ENCODE assay signal across 8 cellular contexts in the genomic region with DNA sequence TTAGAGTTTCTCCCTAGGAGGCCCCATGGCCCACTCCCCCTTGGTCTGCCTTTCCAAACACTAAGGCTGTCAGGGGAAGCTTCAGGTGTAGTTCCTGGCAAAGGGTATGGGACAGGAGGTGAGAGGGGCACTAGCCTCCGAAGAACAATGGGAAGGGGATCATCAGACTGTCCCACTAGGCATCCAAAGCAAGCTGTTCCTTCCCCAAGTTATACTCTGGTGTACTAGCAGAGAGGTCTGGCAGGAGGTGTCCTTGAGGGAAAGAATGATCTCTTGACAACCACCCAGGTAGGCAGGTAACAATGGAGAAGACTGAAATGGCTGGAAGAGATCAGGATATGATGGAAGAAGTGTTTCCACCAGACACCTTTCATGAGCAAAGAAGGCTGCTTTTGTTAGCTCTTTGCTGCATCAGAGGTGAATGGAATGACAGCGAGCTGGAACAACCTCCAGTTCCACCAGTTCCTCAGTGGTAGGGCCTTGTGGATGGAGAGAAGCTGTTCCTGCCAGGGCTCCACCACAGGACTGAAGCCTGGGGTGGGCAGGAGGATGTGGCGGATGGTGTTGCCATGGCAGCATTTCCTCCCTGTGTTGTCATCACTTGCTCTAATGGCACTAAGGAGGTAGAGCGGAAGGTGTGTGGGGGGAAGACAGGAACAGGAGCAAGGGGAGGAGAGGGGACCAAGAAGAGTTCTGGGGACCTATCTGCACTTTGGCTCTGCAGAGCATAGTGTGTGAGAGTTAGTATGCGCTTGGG. TPM values are rescaled to one million over a fixed set of nuclear protein-coding genes. Genes with fewer than 3 reads are reported as not detected.
DNase-seq lines count a peak whose midpoint lies in the region; ATAC-seq and TF ChIP-seq lines count a peak whose summit lies in the region.

No MANE protein-coding gene starts in this region.

- TF ChIP-seq EP300 in SK-N-SH (IDR thresholded peaks at IDR 0.05; ENCODE audit: borderline replicate concordance in 1 of 2, low read depth in 1 of 2, low read length in 1 of 2): no peak

- H3K4me2 ChIP-seq in GM23338 (no peak overlapping the region), SK-N-SH (no peak overlapping the region)

- POLR2A ChIA-PET in SK-N-SH (lab: Yijun Ruan, JAX): no interaction called here

- H4K20me1 ChIP-seq in GM23338 (replicated peaks; ENCODE audit: insufficient read depth) (no peaks in the 10 kb centered on the region), SK-N-SH (ENCODE audit: insufficient read depth) (no peaks in the 10 kb centered on the region)

- no peaks in the 10 kb centered on the region for H3K36me3 Mint-ChIP-seq in T-helper 17 cell (ENCODE audit: low read depth)
- H3K36me3 Mint-ChIP-seq in GM23338 (ENCODE audit: low read depth): peaks cover 2% of the 10 kb centered on the region; the same call in 2 of the 3 replicates

- no peak for TF ChIP-seq CTCF in GM23338 (conservative IDR thresholded peaks at IDR 0.05; ENCODE audit: low read depth in 2 of 2)
- no peak for TF ChIP-seq CTCF in SK-N-SH (IDR thresholded peaks at IDR 0.05)

- H3K27ac ChIP-seq in GM23338 (ENCODE audit: low read depth) (no peak overlapping the region), SK-N-SH (ENCODE audit: low read depth in 2 of 2, low read length in 1 of 2) (no peak overlapping the region)

- H3K9me3 Mint-ChIP-seq in GM23338: peaks cover 2% of the 10 kb centered on the region

- peak; percentile 60 for ATAC-seq in GM18907 (IDR thresholded peaks at IDR 0.05; ENCODE audit: unreplicated experiment)
- peak; percentile 44 for ATAC-seq in HG02938 (IDR thresholded peaks at IDR 0.05; ENCODE audit: unreplicated experiment)
- ATAC-seq in T-helper 17 cell: peak; percentile 70
- no peak for ATAC-seq in GM23338

- CTCF ChIA-PET in SK-N-SH (lab: Yijun Ruan, JAX): interaction anchor here (1.0 to 2.2 kb wide), 4 partner anchors 15 to 157 kb away, joined by 3 to 7 read pairs (median 5); partner anchors contain the start of gene B4GALNT1

- H3K36me3 ChIP-seq in GM23338 (ENCODE audit: insufficient read depth) (no peaks in the 10 kb centered on the region), SK-N-SH (replicated peaks in 1 of 2; ENCODE audit: control insufficient read depth in 1 of 2, insufficient read depth in 2 of 2, low read length in 1 of 2) (no peaks in the 10 kb centered on the region)

- H3K27me3 Mint-ChIP-seq in T-helper 17 cell (no peaks in the 10 kb centered on the region), GM23338 (ENCODE audit: insufficient read depth, low read depth, poor library complexity) (peaks cover 71% of the 10 kb centered on the region)

- H3K79me2 ChIP-seq in GM23338 (replicated peaks; ENCODE audit: insufficient read depth) (no peaks in the 10 kb centered on the region), SK-N-SH (ENCODE audit: insufficient read depth) (no peaks in the 10 kb centered on the region; the same call in 1 of the 2 replicates)

- H2AFZ ChIP-seq in GM23338: no peak overlapping the region
- H2AFZ ChIP-seq in SK-N-SH (ENCODE audit: low read depth): no peak overlapping the region

- no peak overlapping the region for H3K4me3 ChIP-seq in GM23338
- no peak overlapping the region for H3K4me3 ChIP-seq in SK-N-SH (ENCODE audit: low read depth in 2 of 2, low read length in 1 of 2)

- H3K4me1 Mint-ChIP-seq in T-helper 17 cell (peaks cover 53% of the 10 kb centered on the region), GM23338 (peaks cover 30% of the 10 kb centered on the region)

- H3K4me3 Mint-ChIP-seq in T-helper 17 cell (peak overlapping the region; percentile 98), GM23338 (no peak overlapping the region; the same call in 2 of the 3 replicates)

- H3K27ac Mint-ChIP-seq in T-helper 17 cell (peak overlapping the region; percentile 96), GM23338 (no peak overlapping the region)

- DNase-seq in T-helper 17 cell (peak; percentile 52 to 72 (median 61)), GM23338 (ENCODE audit: low spot score) (no peak), foreskin melanocyte (no peak), SK-N-SH (no peak)
- DNase-seq in central memory CD4-positive, alpha-beta T cell: peak; percentile 92
- DNase-seq in stimulated activated CD4-positive, alpha-beta T cell treated with anti-CD3 and anti-CD28 coated beads, TNF-alpha, amount 100 ng/mL, for 1 hour (ENCODE audit: low read depth in 3 of 3, low spot score in 1 of 3): peak in 2 of 3 donors; percentile 33 to 50

- TF ChIP-seq RAD21 in SK-N-SH (IDR thresholded peaks at IDR 0.05; ENCODE audit: low read length): no peak

- H3F3A ChIP-seq in GM23338 (replicated peaks; ENCODE audit: low read depth) (peaks cover 16% of the 10 kb centered on the region), SK-N-SH (replicated peaks; ENCODE audit: insufficient read depth) (peaks cover 16% of the 10 kb centered on the region)

- H3K9ac ChIP-seq in SK-N-SH: no peak overlapping the region

- H3K9me3 ChIP-seq in T-helper 17 cell (ENCODE audit: control insufficient read depth, low read length, poor library complexity, severe bottlenecking) (no peaks in the 10 kb centered on the region), SK-N-SH (no peaks in the 10 kb centered on the region)

- H3K27me3 ChIP-seq in GM23338 (ENCODE audit: insufficient read depth) (peaks cover 81% of the 10 kb centered on the region), SK-N-SH (ENCODE audit: insufficient read depth) (no peaks in the 10 kb centered on the region)

- 90% methylated on average over 4 of the region's 5 CpGs for WGBS in SK-N-SH (ENCODE audit: low lambda C conversion rate)

- H3K4me1 ChIP-seq in GM23338 (ENCODE audit: insufficient read depth): peaks cover 15% of the 10 kb centered on the region
- peaks cover 0 to 32% of the 10 kb centered on the region in 2 experiments; a peak in 2 of 4 replicates for H3K4me1 ChIP-seq in SK-N-SH (ENCODE audit: control insufficient read depth in 1 of 2, insufficient read depth in 2 of 2, low read depth in 1 of 2, low read length in 1 of 2)

- H3K9me2 ChIP-seq in GM23338 (ENCODE audit: insufficient read depth) (no peaks in the 10 kb centered on the region), SK-N-SH (no peaks in the 10 kb centered on the region)

TF ChIP-seq in GM23338, 12 proteins besides CTCF, POLR2A, EP300 and RAD21 (continues in another document):
- TF ChIP-seq EZH2phosphoT487 (IDR thresholded peaks at IDR 0.05; ENCODE audit: unreplicated experiment) (no peak), POLR2AphosphoS5 (IDR thresholded peaks at IDR 0.05; ENCODE audit: low read depth) (no peak), CREB1 (CRISPR knock-in tag; IDR thresholded peaks at IDR 0.05; ENCODE audit: low read depth) (no peak)

TF ChIP-seq in SK-N-SH, 30 proteins besides CTCF, POLR2A, EP300 and RAD21 (continues in another document):
- TF ChIP-seq USF2 (IDR thresholded peaks at IDR 0.05; ENCODE audit: borderline replicate concordance, low read depth, low read length): no peak

RNA-seq across cellular contexts. Expression of gene AGAP2, which starts 2.3 kb away (rescaled TPM):
- 10 to 100 TPM; 46.5 to 57.6 TPM for total RNA-seq in T-helper 17 cell
- total RNA-seq in GM23338 (2014; rRNA removed; shearing (Covaris generic)): 1.1 and 1.3 TPM in 2 replicates
- polyA plus RNA-seq in GM23338 (2016; fragmentation: Nextera tagmentation; extraction: Ambion mirVana) (0.36 and 0.38 TPM in 2 replicates), SK-N-SH (2012; rRNA removed) (3.9 and 5.2 TPM in 2 replicates)
- 1.7 and 2.9 TPM in 2 replicates for polyA plus RNA-seq in SK-N-SH (2012; cell fraction: cytosol; rRNA removed)
- 19.2 and 24.6 TPM in 2 replicates for polyA plus RNA-seq in SK-N-SH (2012; cell fraction: nucleus; rRNA removed)

RNA-seq across cellular contexts. Expression of gene TSPAN31, which starts 4.0 kb away (rescaled TPM):
- total RNA-seq in T-helper 17 cell: 10 to 100 TPM in 1 of 2 donors, 1 to 10 TPM in 1; 9.6 to 11.8 TPM
- 15.6 and 32.9 TPM in 2 replicates for total RNA-seq in GM23338 (2014; rRNA removed; shearing (Covaris generic))
- 12.9 and 15.5 TPM in 2 replicates for polyA plus RNA-seq in GM23338 (2016; fragmentation: Nextera tagmentation; extraction: Ambion mirVana)
- 36.8 and 42.8 TPM in 2 replicates for polyA plus RNA-seq in SK-N-SH (2012; rRNA removed)
- polyA plus RNA-seq in SK-N-SH (2012; cell fraction: cytosol; rRNA removed): 41.5 and 44.8 TPM in 2 replicates
- polyA plus RNA-seq in SK-N-SH (2012; cell fraction: nucleus; rRNA removed): 21.8 and 54.2 TPM in 2 replicates

RNA-seq across cellular contexts. Expression of gene CDK4, which starts 11.3 kb away (rescaled TPM):
- total RNA-seq in T-helper 17 cell: 10 to 100 TPM; 20.8 to 21.3 TPM
- 198 and 214 TPM in 2 replicates for total RNA-seq in GM23338 (2014; rRNA removed; shearing (Covaris generic))
- polyA plus RNA-seq in GM23338 (2016; fragmentation: Nextera tagmentation; extraction: Ambion mirVana) (105 and 108 TPM in 2 replicates), SK-N-SH (2012; rRNA removed) (324 and 395 TPM in 2 replicates)
- 245 and 311 TPM in 2 replicates for polyA plus RNA-seq in SK-N-SH (2012; cell fraction: cytosol; rRNA removed)
- polyA plus RNA-seq in SK-N-SH (2012; cell fraction: nucleus; rRNA removed): 189 and 210 TPM in 2 replicates

RNA-seq across cellular contexts. Expression of gene MARCHF9, which starts 14.1 kb away (rescaled TPM):
- 10 to 100 TPM; 45.3 to 62.4 TPM for total RNA-seq in T-helper 17 cell
- 2.9 and 3.5 TPM in 2 replicates for total RNA-seq in GM23338 (2014; rRNA removed; shearing (Covaris generic))
- 3.1 and 3.3 TPM in 2 replicates for polyA plus RNA-seq in GM23338 (2016; fragmentation: Nextera tagmentation; extraction: Ambion mirVana)
- polyA plus RNA-seq in SK-N-SH (2012; rRNA removed): 21.2 and 24.2 TPM in 2 replicates
- 11.5 and 17.1 TPM in 2 replicates for polyA plus RNA-seq in SK-N-SH (2012; cell fraction: cytosol; rRNA removed)
- 37.4 and 43.9 TPM in 2 replicates for polyA plus RNA-seq in SK-N-SH (2012; cell fraction: nucleus; rRNA removed)

RNA-seq across cellular contexts. Expression of gene CYP27B1, which starts 26.0 kb away (rescaled TPM):
- total RNA-seq in T-helper 17 cell: 1 to 10 TPM; 1.4 to 1.7 TPM
- 2.7 and 6.8 TPM in 2 replicates for total RNA-seq in GM23338 (2014; rRNA removed; shearing (Covaris generic))
- 0.83 and 1.1 TPM in 2 replicates for polyA plus RNA-seq in GM23338 (2016; fragmentation: Nextera tagmentation; extraction: Ambion mirVana)
- 1.7 and 2.3 TPM in 2 replicates for polyA plus RNA-seq in SK-N-SH (2012; rRNA removed)
- polyA plus RNA-seq in SK-N-SH (2012; cell fraction: cytosol; rRNA removed): 0.41 and 0.59 TPM in 2 replicates
- polyA plus RNA-seq in SK-N-SH (2012; cell fraction: nucleus; rRNA removed): 19.4 TPM in 2 replicates

Comparison
In these comparisons a context has a peak if more than half of its experiments do, and no peak if none do; other contexts are left out.
1. DNase-seq: peak in T-helper 17 cell (3 of 3), central memory CD4-positive, alpha-beta T cell (single experiment) and stimulated activated CD4-positive, alpha-beta T cell treated with anti-CD3 and anti-CD28 coated beads, TNF-alpha, amount 100 ng/mL, for 1 hour (2 of 3); none in GM23338 (single experiment), foreskin melanocyte (single experiment) and SK-N-SH (single experiment).
2. RNA of gene AGAP2, which starts 2.3 kb away (total RNA-seq): 46.5 to 57.6 TPM in T-helper 17 cell; 1.1 to 1.3 TPM in GM23338; every median in the first group is over 10 times any median in the second.